11 cellular contexts compared by ENCODE assay signal in the genomic region with DNA sequence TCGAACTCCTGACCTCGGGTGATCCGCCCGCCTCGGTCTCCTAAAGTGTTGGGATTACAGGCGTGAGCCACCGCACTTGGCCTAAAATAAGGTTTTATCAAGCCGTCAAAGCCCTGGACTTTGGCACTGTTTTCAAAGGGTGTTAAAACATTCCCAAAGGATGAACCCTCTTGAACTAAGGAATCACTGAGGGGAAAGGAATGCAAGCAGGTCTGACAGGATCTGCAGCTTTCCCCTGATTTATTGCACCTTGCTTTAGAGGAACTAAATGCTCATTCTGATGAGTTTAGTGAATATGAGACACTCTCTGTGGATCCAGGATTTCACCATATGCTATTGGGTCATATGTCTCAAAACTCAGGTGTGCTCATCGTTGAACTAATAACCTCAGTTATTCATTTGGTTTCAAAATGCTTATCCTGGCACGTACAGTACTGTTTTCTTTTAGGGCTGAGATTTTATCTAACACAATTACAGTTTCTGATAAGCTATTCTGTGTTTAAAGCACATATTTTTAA.
A peak's percentile ranks its signal among the peaks of the same experiment; 100 is the strongest.
DNase-seq lines count a peak whose midpoint lies in the region; ATAC-seq and TF ChIP-seq lines count a peak whose summit lies in the region.
"Had no signal": no experiment of that assay in that cellular context is flagged by ENCODE, and none has a peak within 500 bp of the region (broad histone marks: within the 10 kb centered on the region; RNA-seq: fewer than 3 reads in every experiment).

No MANE protein-coding gene starts in this region.

- intact Hi-C loops in spleen (cut with DNase I; ENCODE audit: low total_unique reads) (no loop called here), ascending aorta (cut with DNase I) (loop anchor here (5.0 kb wide), 3 partner anchors 88 to 128 kb away; no protein-coding TSS in a partner anchor)

- peak; percentile 79 for DNase-seq in HPDE6-E6E7 (ENCODE audit: extremely low spot score)
- peak; percentile 91 for DNase-seq in islet precursor cell
- DNase-seq in spleen, result peak; percentile 45
- no peak for DNase-seq in OCI-M2 (lab: John Stamatoyannopoulos, UW; ENCODE audit: unreplicated experiment)
- DNase-seq in activated T-cell treated with anti-CD3 and anti-CD28 coated beads for 4 hours, result no peak
- no peak for DNase-seq in NCI-H345 (lab: John Stamatoyannopoulos, UW)
- DNase-seq in ascending aorta (ENCODE audit: low spot score in 2 of 2), result no peak
- DNase-seq: MV-4-11; naive B cell; stimulated activated naive CD8-positive, alpha-beta T cell treated with anti-CD3 and anti-CD28 coated beads, Interleukin-15, amount 100 ng/mL, for 72 hours had no signal

- H3K27ac ChIP-seq in spleen, result no peak overlapping the region
- no peak overlapping the region for H3K27ac ChIP-seq in ascending aorta

- H3K4me1 ChIP-seq in spleen (no peaks in the 10 kb centered on the region), ascending aorta (peaks cover 0 to 22% of the 10 kb centered on the region in 2 donors)

- TF ChIP-seq CTCF in spleen (IDR thresholded peaks at IDR 0.05 in 8 of 11, conservative IDR thresholded peaks at IDR 0.05 in 3 of 11) (no peak), ascending aorta (IDR thresholded peaks at IDR 0.05) (no peak)

- TF ChIP-seq POLR2A in spleen (IDR thresholded peaks at IDR 0.05), result no peak

- ATAC-seq in SK-N-SH treated with all-trans-retinoic acid at 6 μM for 48 hours, result no peak; the same call in 2 of the 3 replicates
- ATAC-seq: stimulated activated naive CD8-positive, alpha-beta T cell treated with anti-CD3 and anti-CD28 coated beads, Interleukin-15, amount 100 ng/mL, for 72 hours had no signal

- H3K27me3 ChIP-seq in spleen (replicated peaks in 1 of 7) (no peaks in the 10 kb centered on the region), ascending aorta (no peaks in the 10 kb centered on the region)

- no peaks in the 10 kb centered on the region for H3K36me3 ChIP-seq in spleen
- H3K36me3 ChIP-seq in ascending aorta, result no peaks in the 10 kb centered on the region

- no peaks in the 10 kb centered on the region for H3K9me3 ChIP-seq in spleen
- no peaks in the 10 kb centered on the region for H3K9me3 ChIP-seq in ascending aorta

- WGBS in spleen, 5 donors, result 79 to 86% (median 84%) methylated on average over 10 of the region's 10 CpGs

- no peak overlapping the region for H3K4me3 ChIP-seq in spleen
- H3K4me3 ChIP-seq in ascending aorta, result no peak overlapping the region

TF ChIP-seq in SK-N-SH treated with all-trans-retinoic acid at 6 μM for 48 hours, 23 proteins besides CTCF, POLR2A, EP300 and RAD21:
- TF ChIP-seq SNAI2 (CRISPR knock-in tag; IDR thresholded peaks at IDR 0.05), result 0 out of 2 replicates have a peak, but pooled peaks have one; percentile 27
- TF ChIP-seq, protein P1, sequence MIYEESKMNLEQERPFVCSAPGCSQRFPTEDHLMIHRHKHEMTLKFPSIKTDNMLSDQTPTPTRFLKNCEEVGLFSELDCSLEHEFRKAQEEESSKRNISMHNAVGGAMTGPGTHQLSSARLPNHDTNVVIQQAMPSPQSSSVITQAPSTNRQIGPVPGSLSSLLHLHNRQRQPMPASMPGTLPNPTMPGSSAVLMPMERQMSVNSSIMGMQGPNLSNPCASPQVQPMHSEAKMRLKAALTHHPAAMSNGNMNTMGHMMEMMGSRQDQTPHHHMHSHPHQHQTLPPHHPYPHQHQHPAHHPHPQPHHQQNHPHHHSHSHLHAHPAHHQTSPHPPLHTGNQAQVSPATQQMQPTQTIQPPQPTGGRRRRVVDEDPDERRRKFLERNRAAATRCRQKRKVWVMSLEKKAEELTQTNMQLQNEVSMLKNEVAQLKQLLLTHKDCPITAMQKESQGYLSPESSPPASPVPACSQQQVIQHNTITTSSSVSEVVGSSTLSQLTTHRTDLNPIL (CRISPR knock-in tag; IDR thresholded peaks at IDR 0.05; ENCODE audit: low read depth), result no peak
- peak; percentile 88 for TF ChIP-seq ISL1 (CRISPR knock-in tag; IDR thresholded peaks at IDR 0.05)
- peak; percentile 56; the same call in 1 of the 2 replicates for TF ChIP-seq CSDC2 (CRISPR knock-in tag; IDR thresholded peaks at IDR 0.05)

Comparison
In these comparisons a context has a peak if more than half of its experiments do, and no peak if none do; other contexts are left out.
1. DNase-seq: peak in HPDE6-E6E7 (single experiment), islet precursor cell (single experiment) and spleen (single experiment); none in OCI-M2 (single experiment), activated T-cell treated with anti-CD3 and anti-CD28 coated beads for 4 hours (single experiment), NCI-H345 (single experiment) and ascending aorta (0 of 2).